ENCODE assay signal across 10 cellular contexts in the genomic region with DNA sequence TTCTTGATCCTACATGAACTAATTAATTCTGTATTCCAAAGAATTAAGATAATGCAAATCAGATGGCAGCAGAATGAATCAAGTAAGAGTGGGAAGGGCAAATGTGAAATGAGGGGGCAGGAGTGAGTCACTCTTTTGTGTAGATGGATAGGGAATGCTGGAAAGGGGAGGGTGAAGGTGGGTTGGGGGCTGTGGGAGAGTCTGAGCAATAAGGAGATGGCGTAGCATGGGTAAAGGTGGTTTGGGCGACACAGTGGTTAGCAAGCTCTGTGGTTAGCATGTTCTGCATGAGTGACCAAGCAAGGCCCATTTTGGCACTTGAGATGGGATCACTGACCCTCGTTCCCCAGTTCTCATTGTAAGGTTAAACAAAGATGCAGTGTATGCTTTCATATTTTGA. TPM values are rescaled to one million over a fixed set of nuclear protein-coding genes. Genes with fewer than 3 reads are reported as not detected.
DNase-seq lines count a peak whose midpoint lies in the region; ATAC-seq and TF ChIP-seq lines count a peak whose summit lies in the region.
"Had no signal": no experiment of that assay in that cellular context is flagged by ENCODE, and none has a peak within 500 bp of the region (broad histone marks: within the 10 kb centered on the region; RNA-seq: fewer than 3 reads in every experiment).

No MANE protein-coding gene starts in this region.

- H3K4me1 ChIP-seq in SK-N-SH (ENCODE audit: control insufficient read depth in 1 of 2, insufficient read depth in 2 of 2, low read depth in 1 of 2, low read length in 1 of 2) = no peaks in the 10 kb centered on the region

- H3K4me1 Mint-ChIP-seq in activated CD8-positive, alpha-beta T cell treated with anti-CD3 and anti-CD28 coated beads for 36 hours (ENCODE audit: low read depth) = peaks cover 33% of the 10 kb centered on the region

- ATAC-seq in HG03097 (IDR thresholded peaks at IDR 0.05; ENCODE audit: low FRiP score, unreplicated experiment) = peak; percentile 84
- no peak for ATAC-seq in activated CD8-positive, alpha-beta T cell treated with anti-CD3 and anti-CD28 coated beads for 36 hours

- no peaks in the 10 kb centered on the region for H3K27me3 ChIP-seq in SK-N-SH (ENCODE audit: insufficient read depth)
- H3K27me3 ChIP-seq: suprapubic skin had no signal

- H4K20me1 ChIP-seq in SK-N-SH (ENCODE audit: insufficient read depth) = no peaks in the 10 kb centered on the region

- H3K4me3 Mint-ChIP-seq in activated CD8-positive, alpha-beta T cell treated with anti-CD3 and anti-CD28 coated beads for 36 hours = no peak overlapping the region

- CTCF ChIA-PET in SK-N-SH (lab: Yijun Ruan, JAX) = no interaction called here
- CTCF ChIA-PET in activated CD8-positive, alpha-beta T cell treated with anti-CD3 and anti-CD28 coated beads for 36 hours (lab: Charles Lee) = no interaction called here

- no peaks in the 10 kb centered on the region for H3K9me2 ChIP-seq in SK-N-SH

- no peaks in the 10 kb centered on the region for H3F3A ChIP-seq in SK-N-SH (replicated peaks; ENCODE audit: insufficient read depth)

- no peak overlapping the region for H3K27ac ChIP-seq in SK-N-SH (ENCODE audit: low read depth in 2 of 2, low read length in 1 of 2)
- H3K27ac ChIP-seq: suprapubic skin had no signal

- peaks cover 6% of the 10 kb centered on the region for H3K9me3 Mint-ChIP-seq in activated CD8-positive, alpha-beta T cell treated with anti-CD3 and anti-CD28 coated beads for 36 hours

- TF ChIP-seq RAD21 in SK-N-SH (IDR thresholded peaks at IDR 0.05; ENCODE audit: low read length) = no peak

- H3K9ac ChIP-seq in SK-N-SH = no peak overlapping the region

- no peak overlapping the region for H3K27ac Mint-ChIP-seq in activated CD8-positive, alpha-beta T cell treated with anti-CD3 and anti-CD28 coated beads for 36 hours

- POLR2A ChIA-PET in SK-N-SH (lab: Yijun Ruan, JAX) = no interaction called here
- POLR2A ChIA-PET in activated CD8-positive, alpha-beta T cell treated with anti-CD3 and anti-CD28 coated beads for 36 hours (lab: Charles Lee) = no interaction called here

- H3K36me3 Mint-ChIP-seq in activated CD8-positive, alpha-beta T cell treated with anti-CD3 and anti-CD28 coated beads for 36 hours (ENCODE audit: low read depth) = peaks cover 12% of the 10 kb centered on the region

- intact Hi-C loops in activated CD8-positive, alpha-beta T cell treated with anti-CD3 and anti-CD28 coated beads for 36 hours (cut with micrococcal nuclease) = no loop called here

- H2AFZ ChIP-seq in SK-N-SH (ENCODE audit: low read depth) = no peak overlapping the region

- H3K79me2 ChIP-seq in SK-N-SH (ENCODE audit: insufficient read depth) = no peaks in the 10 kb centered on the region

- H3K4me3 ChIP-seq in GM12865 (ENCODE audit: low read depth, low read length) (no peak overlapping the region), epithelial cell of proximal tubule (ENCODE audit: low read depth, low read length) (no peak overlapping the region), SK-N-SH (ENCODE audit: low read depth in 2 of 2, low read length in 1 of 2) (no peak overlapping the region)
- H3K4me3 ChIP-seq: suprapubic skin had no signal

- no peaks in the 10 kb centered on the region for H3K27me3 Mint-ChIP-seq in activated CD8-positive, alpha-beta T cell treated with anti-CD3 and anti-CD28 coated beads for 36 hours

- DNase-seq in GM12865 (ENCODE audit: low read depth) (peak; percentile 70), GM20000 (ENCODE audit: low spot score) (peak; percentile 37), epithelial cell of proximal tubule (ENCODE audit: low read depth) (peak; percentile 72), T-helper 1 cell (no peak), SK-N-SH (no peak), NCI-H1694 (lab: John Stamatoyannopoulos, UW) (no peak)
- no peak for DNase-seq in activated CD8-positive, alpha-beta T cell treated with anti-CD3 and anti-CD28 coated beads for 36 hours
- DNase-seq: kidney had no signal

- H3K9me3 ChIP-seq in SK-N-SH = no peaks in the 10 kb centered on the region
- H3K9me3 ChIP-seq: suprapubic skin had no signal

- no peak for TF ChIP-seq EP300 in SK-N-SH (IDR thresholded peaks at IDR 0.05; ENCODE audit: borderline replicate concordance in 1 of 2, low read depth in 1 of 2, low read length in 1 of 2)

- 92% methylated on average over 3 of the region's 3 CpGs for WGBS in SK-N-SH (ENCODE audit: low lambda C conversion rate)

- H3K36me3 ChIP-seq in SK-N-SH (replicated peaks in 1 of 2; ENCODE audit: control insufficient read depth in 1 of 2, insufficient read depth in 2 of 2, low read length in 1 of 2) = no peaks in the 10 kb centered on the region
- H3K36me3 ChIP-seq: suprapubic skin had no signal

- TF ChIP-seq CTCF in GM12865 (IDR thresholded peaks at IDR 0.05; ENCODE audit: insufficient read depth, low read depth, low read length, missing control alignments) (no peak), GM20000 (IDR thresholded peaks at IDR 0.05; ENCODE audit: extremely low read depth, missing control alignments) (no peak), epithelial cell of proximal tubule (conservative IDR thresholded peaks at IDR 0.05; ENCODE audit: low read depth, low read length) (no peak), SK-N-SH (IDR thresholded peaks at IDR 0.05) (no peak)
- TF ChIP-seq CTCF in activated CD8-positive, alpha-beta T cell treated with anti-CD3 and anti-CD28 coated beads for 36 hours (IDR thresholded peaks at IDR 0.05) = no peak

- H3K4me2 ChIP-seq in SK-N-SH = no peak overlapping the region

TF ChIP-seq in SK-N-SH, 30 proteins besides CTCF, POLR2A, EP300 and RAD21 (continues in another document):
- TF ChIP-seq, protein P1, sequence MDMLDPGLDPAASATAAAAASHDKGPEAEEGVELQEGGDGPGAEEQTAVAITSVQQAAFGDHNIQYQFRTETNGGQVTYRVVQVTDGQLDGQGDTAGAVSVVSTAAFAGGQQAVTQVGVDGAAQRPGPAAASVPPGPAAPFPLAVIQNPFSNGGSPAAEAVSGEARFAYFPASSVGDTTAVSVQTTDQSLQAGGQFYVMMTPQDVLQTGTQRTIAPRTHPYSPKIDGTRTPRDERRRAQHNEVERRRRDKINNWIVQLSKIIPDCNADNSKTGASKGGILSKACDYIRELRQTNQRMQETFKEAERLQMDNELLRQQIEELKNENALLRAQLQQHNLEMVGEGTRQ (IDR thresholded peaks at IDR 0.05; ENCODE audit: borderline replicate concordance, low read depth, low read length) = no peak
- TF ChIP-seq TAF1 (IDR thresholded peaks at IDR 0.05; ENCODE audit: borderline replicate concordance, low read depth, low read length) (no peak), EZH2phosphoT487 (IDR thresholded peaks at IDR 0.05; ENCODE audit: borderline replicate concordance, low read depth) (no peak), GATA2 (CRISPR knock-in tag; IDR thresholded peaks at IDR 0.05) (no peak), RFX5 (IDR thresholded peaks at IDR 0.05; ENCODE audit: low read length) (no peak), ELF1 (IDR thresholded peaks at IDR 0.05) (no peak), TEAD4 (IDR thresholded peaks at IDR 0.05; ENCODE audit: borderline replicate concordance, insufficient read depth) (no peak), FOXJ3 (CRISPR knock-in tag; IDR thresholded peaks at IDR 0.05) (no peak), FOXM1 (IDR thresholded peaks at IDR 0.05; ENCODE audit: low read depth) (no peak), GABPA (IDR thresholded peaks at IDR 0.05; ENCODE audit: low read depth) (no peak), NFIC (IDR thresholded peaks at IDR 0.05; ENCODE audit: borderline replicate concordance) (no peak)
- TF ChIP-seq, protein P2, sequence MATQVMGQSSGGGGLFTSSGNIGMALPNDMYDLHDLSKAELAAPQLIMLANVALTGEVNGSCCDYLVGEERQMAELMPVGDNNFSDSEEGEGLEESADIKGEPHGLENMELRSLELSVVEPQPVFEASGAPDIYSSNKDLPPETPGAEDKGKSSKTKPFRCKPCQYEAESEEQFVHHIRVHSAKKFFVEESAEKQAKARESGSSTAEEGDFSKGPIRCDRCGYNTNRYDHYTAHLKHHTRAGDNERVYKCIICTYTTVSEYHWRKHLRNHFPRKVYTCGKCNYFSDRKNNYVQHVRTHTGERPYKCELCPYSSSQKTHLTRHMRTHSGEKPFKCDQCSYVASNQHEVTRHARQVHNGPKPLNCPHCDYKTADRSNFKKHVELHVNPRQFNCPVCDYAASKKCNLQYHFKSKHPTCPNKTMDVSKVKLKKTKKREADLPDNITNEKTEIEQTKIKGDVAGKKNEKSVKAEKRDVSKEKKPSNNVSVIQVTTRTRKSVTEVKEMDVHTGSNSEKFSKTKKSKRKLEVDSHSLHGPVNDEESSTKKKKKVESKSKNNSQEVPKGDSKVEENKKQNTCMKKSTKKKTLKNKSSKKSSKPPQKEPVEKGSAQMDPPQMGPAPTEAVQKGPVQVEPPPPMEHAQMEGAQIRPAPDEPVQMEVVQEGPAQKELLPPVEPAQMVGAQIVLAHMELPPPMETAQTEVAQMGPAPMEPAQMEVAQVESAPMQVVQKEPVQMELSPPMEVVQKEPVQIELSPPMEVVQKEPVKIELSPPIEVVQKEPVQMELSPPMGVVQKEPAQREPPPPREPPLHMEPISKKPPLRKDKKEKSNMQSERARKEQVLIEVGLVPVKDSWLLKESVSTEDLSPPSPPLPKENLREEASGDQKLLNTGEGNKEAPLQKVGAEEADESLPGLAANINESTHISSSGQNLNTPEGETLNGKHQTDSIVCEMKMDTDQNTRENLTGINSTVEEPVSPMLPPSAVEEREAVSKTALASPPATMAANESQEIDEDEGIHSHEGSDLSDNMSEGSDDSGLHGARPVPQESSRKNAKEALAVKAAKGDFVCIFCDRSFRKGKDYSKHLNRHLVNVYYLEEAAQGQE (IDR thresholded peaks at IDR 0.05; ENCODE audit: low read depth, low read length) = no peak
- TF ChIP-seq, protein P3, sequence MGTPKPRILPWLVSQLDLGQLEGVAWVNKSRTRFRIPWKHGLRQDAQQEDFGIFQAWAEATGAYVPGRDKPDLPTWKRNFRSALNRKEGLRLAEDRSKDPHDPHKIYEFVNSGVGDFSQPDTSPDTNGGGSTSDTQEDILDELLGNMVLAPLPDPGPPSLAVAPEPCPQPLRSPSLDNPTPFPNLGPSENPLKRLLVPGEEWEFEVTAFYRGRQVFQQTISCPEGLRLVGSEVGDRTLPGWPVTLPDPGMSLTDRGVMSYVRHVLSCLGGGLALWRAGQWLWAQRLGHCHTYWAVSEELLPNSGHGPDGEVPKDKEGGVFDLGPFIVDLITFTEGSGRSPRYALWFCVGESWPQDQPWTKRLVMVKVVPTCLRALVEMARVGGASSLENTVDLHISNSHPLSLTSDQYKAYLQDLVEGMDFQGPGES (IDR thresholded peaks at IDR 0.05; ENCODE audit: low read depth, low read length) = no peak
- TF ChIP-seq, protein P4, sequence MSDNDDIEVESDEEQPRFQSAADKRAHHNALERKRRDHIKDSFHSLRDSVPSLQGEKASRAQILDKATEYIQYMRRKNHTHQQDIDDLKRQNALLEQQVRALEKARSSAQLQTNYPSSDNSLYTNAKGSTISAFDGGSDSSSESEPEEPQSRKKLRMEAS (IDR thresholded peaks at IDR 0.05; ENCODE audit: low read depth) = no peak

RNA-seq across cellular contexts. Expression of a gene that starts 20.4 kb away (rescaled TPM):
- 22.4 and 30.6 TPM in 2 replicates for total RNA-seq in epithelial cell of proximal tubule
- polyA plus RNA-seq in SK-N-SH (2012; rRNA removed) = 4.8 and 5.3 TPM in 2 replicates
- polyA plus RNA-seq in SK-N-SH (2012; cell fraction: cytosol; rRNA removed) = 5.4 and 6.0 TPM in 2 replicates
- 3.0 and 5.8 TPM in 2 replicates for polyA plus RNA-seq in SK-N-SH (2012; cell fraction: nucleus; rRNA removed)
- 10 to 100 TPM; 33.5 to 40.9 TPM for total RNA-seq in activated CD8-positive, alpha-beta T cell treated with anti-CD3 and anti-CD28 coated beads for 36 hours

Comparison
In these comparisons a context has a peak if more than half of its experiments do, and no peak if none do; other contexts are left out.
1. DNase-seq: peak in GM12865 (single experiment), GM20000 (single experiment) and epithelial cell of proximal tubule (single experiment); none in T-helper 1 cell (0 of 5), SK-N-SH (single experiment), activated CD8-positive, alpha-beta T cell treated with anti-CD3 and anti-CD28 coated beads for 36 hours (single experiment) and NCI-H1694 (single experiment).